In the genomic region with DNA sequence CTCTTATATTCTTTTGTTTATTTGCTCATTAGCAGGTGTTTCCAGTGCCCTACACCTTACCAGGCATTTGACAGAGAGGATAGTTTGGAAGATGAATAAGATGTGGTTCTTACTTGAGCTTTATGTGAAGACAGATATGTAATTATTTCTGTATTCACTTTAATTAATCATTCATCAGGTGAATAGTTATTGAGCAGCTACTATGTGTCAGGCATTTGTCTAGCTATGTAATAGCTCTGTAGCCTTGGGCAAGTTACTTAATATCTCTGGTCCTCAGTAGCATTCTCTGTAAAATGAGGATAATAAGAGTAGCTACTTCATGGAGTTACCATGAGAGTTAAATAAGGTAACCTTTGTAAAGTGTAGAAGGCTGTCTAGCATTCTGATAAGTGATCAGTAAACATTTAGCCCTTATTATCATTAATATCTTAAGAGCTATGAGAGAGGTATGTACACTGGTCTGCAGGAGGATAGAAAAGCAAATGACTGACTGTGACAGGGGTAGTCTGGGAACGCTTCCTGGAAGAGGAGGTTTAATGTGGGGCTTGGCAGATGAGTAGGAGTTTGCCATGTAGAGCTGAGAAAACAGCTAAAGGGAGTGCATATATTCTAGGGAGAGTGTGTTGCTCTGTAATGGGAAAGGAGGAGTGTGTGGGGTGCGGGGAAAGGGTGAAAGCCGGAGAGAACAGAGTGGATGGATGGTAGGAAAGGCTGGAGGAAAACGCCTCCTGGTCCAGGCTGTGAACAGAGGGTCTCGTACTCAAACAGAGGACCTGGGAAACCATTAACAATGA, we compare ENCODE assay signal across 11 cellular contexts. TPM values are rescaled to one million over a fixed set of nuclear protein-coding genes. Genes with fewer than 3 reads are reported as not detected.
DNase-seq lines count a peak whose midpoint lies in the region; ATAC-seq, FAIRE-seq and TF ChIP-seq lines count a peak whose summit lies in the region.
"Had no signal": no experiment of that assay in that cellular context is flagged by ENCODE, and none has a peak within 500 bp of the region (broad histone marks: within the 10 kb centered on the region; RNA-seq: fewer than 3 reads in every experiment).

No MANE protein-coding gene starts in this region.

- CTCF ChIA-PET in AG04450 (lab: Charles Lee) (no interaction called here), HEK293 (lab: Yijun Ruan, JAX) (interaction anchor here (0.6 to 0.7 kb wide), 2 partner anchors 44 to 119 kb away, joined by 3 to 5 read pairs; no protein-coding TSS in a partner anchor)

- no peak for TF ChIP-seq POLR2A in H54 (IDR thresholded peaks at IDR 0.05; ENCODE audit: low read depth, low read length)

- no peak for FAIRE-seq in H54 (lab: Jason Lieb, UNC)

- H3K4me2 ChIP-seq in osteoblast (ENCODE audit: insufficient read depth, low read length), result no peak overlapping the region

- no peak for TF ChIP-seq CTCF in AG04450 (IDR thresholded peaks at IDR 0.05; ENCODE audit: low read depth, low read length)
- no peak for TF ChIP-seq CTCF in HEK293 (tag by site-specific recombination; IDR thresholded peaks at IDR 0.05)
- no peak for TF ChIP-seq CTCF in colonic mucosa (IDR thresholded peaks at IDR 0.05)
- no peak for TF ChIP-seq CTCF in osteoblast (IDR thresholded peaks at IDR 0.05; ENCODE audit: extremely low read depth, low read depth, low read length)

- H3K4me3 ChIP-seq in AG04450 (ENCODE audit: low read depth, low read length) (no peak overlapping the region), HEK293 (ENCODE audit: low read depth, low read length) (no peak overlapping the region), colonic mucosa (no peak overlapping the region), osteoblast (ENCODE audit: insufficient read depth, low read length) (no peak overlapping the region)

- peak overlapping the region in 1 of 2 donors; percentile 80 for H3K9ac ChIP-seq in colonic mucosa (ENCODE audit: low read depth in 2 of 2, low read length in 2 of 2)

- H3K9me3 ChIP-seq in AG04450 (ENCODE audit: control insufficient read depth, insufficient read depth, low read length), result no peaks in the 10 kb centered on the region
- no peaks in the 10 kb centered on the region for H3K9me3 ChIP-seq in HEK293 (ENCODE audit: control insufficient read depth, insufficient read depth, low read depth, low read length)
- no peaks in the 10 kb centered on the region for H3K9me3 ChIP-seq in colonic mucosa
- no peaks in the 10 kb centered on the region for H3K9me3 ChIP-seq in osteoblast (ENCODE audit: low read depth, low read length)

- peaks cover 79% of the 10 kb centered on the region for H3K79me2 ChIP-seq in osteoblast (ENCODE audit: insufficient read depth, low read length)

- no peak overlapping the region for H2AFZ ChIP-seq in osteoblast (ENCODE audit: low read length)

- no peaks in the 10 kb centered on the region for H3K27me3 ChIP-seq in AG04450 (ENCODE audit: control insufficient read depth, insufficient read depth, low read length)
- no peaks in the 10 kb centered on the region for H3K27me3 ChIP-seq in colonic mucosa
- no peaks in the 10 kb centered on the region for H3K27me3 ChIP-seq in osteoblast (ENCODE audit: insufficient read depth, low read length)

- H3K36me3 ChIP-seq in HEK293 (ENCODE audit: control insufficient read depth in 2 of 2, insufficient read depth in 1 of 2, low read length in 2 of 2) (peaks cover 0 to 11% of the 10 kb centered on the region in 2 experiments; a peak in 1 of 3 replicates), colonic mucosa (no peaks in the 10 kb centered on the region), osteoblast (ENCODE audit: insufficient read depth, low read length) (peaks cover 72% of the 10 kb centered on the region)
- H3K36me3 ChIP-seq: WERI-Rb-1 had no signal

- H3K4me1 ChIP-seq in HEK293 (ENCODE audit: control insufficient read depth, insufficient read depth, low read length), result no peaks in the 10 kb centered on the region
- peaks cover 42% of the 10 kb centered on the region for H3K4me1 ChIP-seq in colonic mucosa
- peaks cover 92% of the 10 kb centered on the region for H3K4me1 ChIP-seq in osteoblast (ENCODE audit: insufficient read depth, low read length)

- intact Hi-C loops in colonic mucosa (cut with DNase I), result no loop called here

- POLR2A ChIA-PET in AG04450 (lab: Yijun Ruan, JAX), result no interaction called here
- POLR2A ChIA-PET in HEK293 (lab: Yijun Ruan, JAX), result no interaction called here

- H3K27ac ChIP-seq in AG04450 (ENCODE audit: low read depth, low read length) (peak overlapping the region; percentile 96), HEK293 (ENCODE audit: extremely low read depth, low read depth, low read length) (no peak overlapping the region), colonic mucosa (peak overlapping the region; percentile 85), osteoblast (ENCODE audit: low read depth, low read length) (peak overlapping the region; percentile 94)
- H3K27ac ChIP-seq: WERI-Rb-1 had no signal

- H4K20me1 ChIP-seq in osteoblast (ENCODE audit: insufficient read depth, low read length), result no peaks in the 10 kb centered on the region

- DNase-seq in AG04450 (ENCODE audit: low read depth, low spot score), result no peak
- DNase-seq in colonic mucosa, result no peak
- DNase-seq in osteoblast (ENCODE audit: insufficient read length, low spot score, missing footprints), result no peak
- no peak for DNase-seq in H54 (ENCODE audit: insufficient read length, low spot score)
- no peak for DNase-seq in GOT3 (lab: John Stamatoyannopoulos, UW)
- DNase-seq: activated naive CD8-positive, alpha-beta T cell treated with anti-CD3 and anti-CD28 coated beads, Interleukin-2, amount 10 ng/mL, durations not matched to agents 7 days and 5 days; stimulated activated CD4-positive, alpha-beta T cell treated with anti-CD3 and anti-CD28 coated beads, Interleukin-2, amount 100 ng/mL, for 48 hours; WERI-Rb-1 had no signal

- ATAC-seq in HG03159 (IDR thresholded peaks at IDR 0.05; ENCODE audit: unreplicated experiment) (no peak), GM21360 (IDR thresholded peaks at IDR 0.05; ENCODE audit: unreplicated experiment) (no peak)

TF ChIP-seq in HEK293, 187 proteins besides CTCF, POLR2A, EP300 and RAD21 (continues in another document):
- TF ChIP-seq ZNF670 (tag by site-specific recombination; IDR thresholded peaks at IDR 0.05; ENCODE audit: low read depth), result no peak
- no peak for TF ChIP-seq ZNF138 (tag by site-specific recombination; IDR thresholded peaks at IDR 0.05; ENCODE audit: borderline replicate concordance)
- TF ChIP-seq HOXC10 (CRISPR knock-in tag; IDR thresholded peaks at IDR 0.05), result no peak
- no peak for TF ChIP-seq FEZF1 (tag by site-specific recombination; IDR thresholded peaks at IDR 0.05)
- no peak for TF ChIP-seq ZIC2 (tag by site-specific recombination; IDR thresholded peaks at IDR 0.05)
- TF ChIP-seq ZNF114 (tag by site-specific recombination; IDR thresholded peaks at IDR 0.05), result no peak
- TF ChIP-seq ZFHX2 (tag by site-specific recombination; conservative IDR thresholded peaks at IDR 0.05), result peak; percentile 40; the same call in 1 of the 2 replicates
- TF ChIP-seq ZNF660 (tag by site-specific recombination; IDR thresholded peaks at IDR 0.05), result no peak
- TF ChIP-seq ZNF791 (tag by site-specific recombination; IDR thresholded peaks at IDR 0.05), result no peak
- TF ChIP-seq, protein P1, sequence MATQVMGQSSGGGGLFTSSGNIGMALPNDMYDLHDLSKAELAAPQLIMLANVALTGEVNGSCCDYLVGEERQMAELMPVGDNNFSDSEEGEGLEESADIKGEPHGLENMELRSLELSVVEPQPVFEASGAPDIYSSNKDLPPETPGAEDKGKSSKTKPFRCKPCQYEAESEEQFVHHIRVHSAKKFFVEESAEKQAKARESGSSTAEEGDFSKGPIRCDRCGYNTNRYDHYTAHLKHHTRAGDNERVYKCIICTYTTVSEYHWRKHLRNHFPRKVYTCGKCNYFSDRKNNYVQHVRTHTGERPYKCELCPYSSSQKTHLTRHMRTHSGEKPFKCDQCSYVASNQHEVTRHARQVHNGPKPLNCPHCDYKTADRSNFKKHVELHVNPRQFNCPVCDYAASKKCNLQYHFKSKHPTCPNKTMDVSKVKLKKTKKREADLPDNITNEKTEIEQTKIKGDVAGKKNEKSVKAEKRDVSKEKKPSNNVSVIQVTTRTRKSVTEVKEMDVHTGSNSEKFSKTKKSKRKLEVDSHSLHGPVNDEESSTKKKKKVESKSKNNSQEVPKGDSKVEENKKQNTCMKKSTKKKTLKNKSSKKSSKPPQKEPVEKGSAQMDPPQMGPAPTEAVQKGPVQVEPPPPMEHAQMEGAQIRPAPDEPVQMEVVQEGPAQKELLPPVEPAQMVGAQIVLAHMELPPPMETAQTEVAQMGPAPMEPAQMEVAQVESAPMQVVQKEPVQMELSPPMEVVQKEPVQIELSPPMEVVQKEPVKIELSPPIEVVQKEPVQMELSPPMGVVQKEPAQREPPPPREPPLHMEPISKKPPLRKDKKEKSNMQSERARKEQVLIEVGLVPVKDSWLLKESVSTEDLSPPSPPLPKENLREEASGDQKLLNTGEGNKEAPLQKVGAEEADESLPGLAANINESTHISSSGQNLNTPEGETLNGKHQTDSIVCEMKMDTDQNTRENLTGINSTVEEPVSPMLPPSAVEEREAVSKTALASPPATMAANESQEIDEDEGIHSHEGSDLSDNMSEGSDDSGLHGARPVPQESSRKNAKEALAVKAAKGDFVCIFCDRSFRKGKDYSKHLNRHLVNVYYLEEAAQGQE (tag by site-specific recombination; IDR thresholded peaks at IDR 0.05), result no peak
- no peak for TF ChIP-seq ZNF19 (tag by site-specific recombination; IDR thresholded peaks at IDR 0.05; ENCODE audit: low read depth)
- no peak for TF ChIP-seq MZF1 (tag by site-specific recombination; IDR thresholded peaks at IDR 0.05; ENCODE audit: borderline replicate concordance)
- TF ChIP-seq, protein P2, sequence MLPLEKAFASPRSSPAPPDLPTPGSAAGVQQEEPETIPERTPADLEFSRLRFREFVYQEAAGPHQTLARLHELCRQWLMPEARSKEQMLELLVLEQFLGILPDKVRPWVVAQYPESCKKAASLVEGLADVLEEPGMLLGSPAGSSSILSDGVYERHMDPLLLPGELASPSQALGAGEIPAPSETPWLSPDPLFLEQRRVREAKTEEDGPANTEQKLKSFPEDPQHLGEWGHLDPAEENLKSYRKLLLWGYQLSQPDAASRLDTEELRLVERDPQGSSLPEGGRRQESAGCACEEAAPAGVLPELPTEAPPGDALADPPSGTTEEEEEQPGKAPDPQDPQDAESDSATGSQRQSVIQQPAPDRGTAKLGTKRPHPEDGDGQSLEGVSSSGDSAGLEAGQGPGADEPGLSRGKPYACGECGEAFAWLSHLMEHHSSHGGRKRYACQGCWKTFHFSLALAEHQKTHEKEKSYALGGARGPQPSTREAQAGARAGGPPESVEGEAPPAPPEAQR (tag by site-specific recombination; IDR thresholded peaks at IDR 0.05), result no peak
- no peak for TF ChIP-seq ZFP69B (tag by site-specific recombination; IDR thresholded peaks at IDR 0.05)
- no peak for TF ChIP-seq ZNF785 (tag by site-specific recombination; IDR thresholded peaks at IDR 0.05)
- no peak for TF ChIP-seq ZNF169 (tag by site-specific recombination; IDR thresholded peaks at IDR 0.05)

RNA-seq across cellular contexts. Expression of gene MICAL2, which starts 56.1 kb away (rescaled TPM):
- polyA plus RNA-seq in AG04450 (2011; rRNA removed), result 171 and 222 TPM in 2 replicates
- 389 and 460 TPM in 2 replicates for polyA minus RNA-seq in AG04450 (2011; rRNA and poly(A)+ RNA removed)
- total RNA-seq in colonic mucosa (100 to 1,000 TPM; 194 TPM), osteoblast (109 and 156 TPM in 2 replicates)
